ENCODE assay signal across 8 cellular contexts in the genomic region with DNA sequence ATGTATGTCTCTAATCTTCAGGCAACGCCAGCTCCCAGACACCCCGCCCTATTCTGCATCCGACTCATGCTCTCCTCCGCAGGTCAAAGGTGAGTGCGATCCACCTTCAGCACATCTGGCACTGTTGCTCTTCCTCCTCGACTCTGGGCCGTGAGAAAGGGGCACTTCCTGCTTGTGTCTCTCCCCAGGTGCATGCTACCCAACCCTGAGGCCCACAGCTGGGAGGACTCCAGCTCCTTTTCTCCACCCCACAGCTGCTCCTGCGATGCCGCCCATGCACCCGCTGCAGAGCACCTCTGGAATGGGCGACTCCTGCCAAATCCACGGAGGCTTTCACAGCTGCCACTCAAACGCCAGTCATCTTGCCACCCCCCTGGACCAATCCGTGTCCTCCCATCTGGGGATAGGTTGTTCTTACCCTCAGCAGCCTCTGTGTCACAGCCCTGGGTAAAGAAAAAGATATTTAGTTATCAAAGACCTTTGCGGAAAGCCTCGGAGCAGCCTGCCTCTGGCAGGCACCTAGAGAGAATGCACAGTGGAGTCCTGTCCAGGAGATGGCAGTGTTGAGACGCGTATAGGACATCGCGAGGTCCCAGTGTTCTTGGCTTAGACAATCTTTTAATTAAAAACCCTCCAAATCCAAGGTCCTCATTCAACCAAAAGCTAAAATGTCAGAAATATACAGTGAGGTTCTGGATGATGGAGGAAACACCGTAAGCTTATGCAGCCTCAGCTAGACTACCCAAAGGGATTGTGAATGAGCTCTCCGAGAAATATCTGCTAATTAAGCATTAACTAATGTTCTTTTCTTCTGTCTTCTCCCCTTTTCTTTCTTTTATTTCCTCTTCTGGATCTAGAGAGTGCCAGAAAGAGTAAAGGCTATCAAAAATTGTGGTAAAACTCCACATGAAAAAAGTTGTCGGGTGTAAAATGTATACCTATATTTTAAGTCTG. TPM values are rescaled to one million over a fixed set of nuclear protein-coding genes. Genes with fewer than 3 reads are reported as not detected.
DNase-seq lines count a peak whose midpoint lies in the region; ATAC-seq and TF ChIP-seq lines count a peak whose summit lies in the region.

No MANE protein-coding gene starts in this region.

- peaks cover 4 to 10% (median 9%) of the 10 kb centered on the region in 3 donors for H3K27me3 Mint-ChIP-seq in CD14-positive monocyte (ENCODE audit: low read depth in 3 of 3)

- intact Hi-C loops in CD14-positive monocyte (cut with micrococcal nuclease) = loop anchor here (2.0 to 5.0 kb wide), 3 partner anchors 698 to 853 kb away; no protein-coding TSS in a partner anchor

- no peak overlapping the region for H3K27ac Mint-ChIP-seq in CD14-positive monocyte

- peak overlapping the region; percentile 5 to 13 for H3K4me3 Mint-ChIP-seq in CD14-positive monocyte

- ATAC-seq in GM19328 (IDR thresholded peaks at IDR 0.05; ENCODE audit: unreplicated experiment) (peak; percentile 94), HG03432 (IDR thresholded peaks at IDR 0.05; ENCODE audit: unreplicated experiment) (peak; percentile 87)

- peaks cover 8% of the 10 kb centered on the region for H3K4me1 Mint-ChIP-seq in CD14-positive monocyte

- no peaks in the 10 kb centered on the region for H3K36me3 Mint-ChIP-seq in CD14-positive monocyte

- peak; percentile 49 for DNase-seq in CD14-positive monocyte (ENCODE audit: low spot score)
- peak; percentile 91 for DNase-seq in NCI-H510A treated with DMSO at 0.1 percent for 48 hours (lab: John Stamatoyannopoulos, UW)
- DNase-seq in activated CD4-positive, alpha-beta T cell treated with anti-CD3 and anti-CD28 coated beads, Interleukin-2, amount 50 U/mL, for 1 hour = peak; percentile 55
- DNase-seq in ecto neural progenitor cell (ENCODE audit: low spot score) = peak; percentile 81
- DNase-seq in midbrain (lab: John Stamatoyannopoulos, UW) = peak; percentile 88
- DNase-seq in stimulated activated CD8-positive, alpha-beta memory T cell treated with anti-CD3 and anti-CD28 coated beads, Interleukin-15, amount 100 ng/mL, for 48 hours (ENCODE audit: low read depth in 2 of 2) = peak; percentile 25 to 34

- H3K9me3 Mint-ChIP-seq in CD14-positive monocyte = no peaks in the 10 kb centered on the region

- TF ChIP-seq CTCF in CD14-positive monocyte (IDR thresholded peaks at IDR 0.05) = peak; percentile 90

RNA-seq across cellular contexts. Expression of gene MYRFL, which starts 54.3 kb away (rescaled TPM):
- polyA plus RNA-seq in CD14-positive monocyte = not detected

Comparison
In these comparisons a context has a peak if more than half of its experiments do, and no peak if none do; other contexts are left out.
1. Peak in every context shown above with its lines: DNase-seq and ATAC-seq.
2. DNase-seq: peak in every context shown above with its lines; median percentile 91 in NCI-H510A treated with DMSO at 0.1 percent for 48 hours; 88 in midbrain; 81 in ecto neural progenitor cell; 55 in activated CD4-positive, alpha-beta T cell treated with anti-CD3 and anti-CD28 coated beads, Interleukin-2, amount 50 U/mL, for 1 hour; 49 in CD14-positive monocyte; 30 in stimulated activated CD8-positive, alpha-beta memory T cell treated with anti-CD3 and anti-CD28 coated beads, Interleukin-15, amount 100 ng/mL, for 48 hours.